18 cellular contexts compared by ENCODE assay signal in genomic region chr19:14410775-14411134, GRCh38. TPM values are rescaled to one million over a fixed set of nuclear protein-coding genes. Genes with fewer than 3 reads are reported as not detected.
DNase-seq lines count a peak whose midpoint lies in the region; ATAC-seq lines count a peak whose summit lies in the region.
"Had no signal": no experiment of that assay in that cellular context is flagged by ENCODE, and none has a peak within 500 bp of the region (broad histone marks: within the 10 kb centered on the region; RNA-seq: fewer than 3 reads in every experiment).

No MANE protein-coding gene starts in this region.

- CTCF ChIA-PET in T-cell (lab: Charles Lee), result no interaction called here

- H3K36me3 Mint-ChIP-seq in activated naive CD4-positive, alpha-beta T cell treated with anti-CD3 and anti-CD28 coated beads, Interleukin-2, amount 50 U/mL, for 72 hours, result peaks cover 22 to 40% of the 10 kb centered on the region in 2 donors
- H3K36me3 Mint-ChIP-seq in T-cell, result peaks cover 45% of the 10 kb centered on the region
- H3K36me3 Mint-ChIP-seq in central memory CD8-positive, alpha-beta T cell (ENCODE audit: insufficient read depth), result peaks cover 94% of the 10 kb centered on the region
- peaks cover 72 to 77% of the 10 kb centered on the region in 2 donors for H3K36me3 Mint-ChIP-seq in stimulated activated naive B cell treated with anti-CD40 and anti-IgM and Interleukin-4, amounts not matched to agents 10 μg/mL and 1 μg/mL and 100 μg/mL, for 72 hours
- H3K36me3 Mint-ChIP-seq in naive thymus-derived CD8-positive, alpha-beta T cell, result peaks cover 0 to 86% (median 15%) of the 10 kb centered on the region in 3 donors

- DNase-seq in activated naive CD4-positive, alpha-beta T cell treated with anti-CD3 and anti-CD28 coated beads, Interleukin-2, amount 50 U/mL, for 72 hours (ENCODE audit: low spot score in 2 of 2), result no peak
- DNase-seq in activated naive CD4-positive, alpha-beta T cell treated with anti-CD3 and anti-CD28 coated beads, Interleukin-2, amount 50 U/mL, for 16 hours, result no peak
- no peak for DNase-seq in T-cell
- no peak for DNase-seq in central memory CD8-positive, alpha-beta T cell (ENCODE audit: low spot score in 2 of 2)
- DNase-seq in stimulated activated naive B cell treated with anti-CD40 and anti-IgM and Interleukin-4, amounts not matched to agents 10 μg/mL and 1 μg/mL and 100 μg/mL, for 72 hours, result no peak
- DNase-seq in NCI-H526 treated with DMSO at 0.1 percent for 48 hours (lab: John Stamatoyannopoulos, UW), result no peak
- DNase-seq in naive thymus-derived CD8-positive, alpha-beta T cell, result no peak
- DNase-seq in NCI-H524 (lab: John Stamatoyannopoulos, UW), result no peak
- DNase-seq: activated CD4-positive, CD25-positive, alpha-beta regulatory T cell treated with anti-CD3 and anti-CD28 coated beads, Interleukin-2, amount 50 U/mL, for 72 hours; activated T-cell treated with anti-CD3 and anti-CD28 coated beads, Interleukin-2, amount 50 U/mL, for 48 hours; effector CD4-positive, alpha-beta T cell; esophagus squamous epithelium; Kasumi-1; NCI-H1092 treated with DMSO at 0.1 percent for 48 hours; NCI-H748 treated with DMSO at 0.1 percent for 48 hours; PC-3; SJCRH30 had no signal

- no peak for ATAC-seq in activated naive CD4-positive, alpha-beta T cell treated with anti-CD3 and anti-CD28 coated beads, Interleukin-2, amount 50 U/mL, for 72 hours
- ATAC-seq in T-cell (replicated peaks in 1 of 4), result no peak
- ATAC-seq in central memory CD8-positive, alpha-beta T cell (replicated peaks; ENCODE audit: extremely low read depth, poor library complexity, severe bottlenecking), result no peak
- ATAC-seq in stimulated activated naive B cell treated with anti-CD40 and anti-IgM and Interleukin-4, amounts not matched to agents 10 μg/mL and 1 μg/mL and 100 μg/mL, for 72 hours (replicated peaks), result no peak
- ATAC-seq in naive thymus-derived CD8-positive, alpha-beta T cell, result no peak
- ATAC-seq: PC-3, sciatic nerve had no signal

- H3K27ac Mint-ChIP-seq in activated naive CD4-positive, alpha-beta T cell treated with anti-CD3 and anti-CD28 coated beads, Interleukin-2, amount 50 U/mL, for 72 hours, result peak overlapping the region; percentile 92 to 93
- H3K27ac Mint-ChIP-seq in T-cell, result peak overlapping the region in 1 of 2 donors; percentile 63
- peak overlapping the region; percentile 95 for H3K27ac Mint-ChIP-seq in central memory CD8-positive, alpha-beta T cell (ENCODE audit: low read depth)
- peak overlapping the region; percentile 87 for H3K27ac Mint-ChIP-seq in stimulated activated naive B cell treated with anti-CD40 and anti-IgM and Interleukin-4, amounts not matched to agents 10 μg/mL and 1 μg/mL and 100 μg/mL, for 72 hours
- H3K27ac Mint-ChIP-seq in naive thymus-derived CD8-positive, alpha-beta T cell, result peak overlapping the region in 4 of 10 donors; percentile 33 to 88 (median 69)

- H3K4me1 Mint-ChIP-seq in T-cell, result peaks cover 52 to 66% (median 56%) of the 10 kb centered on the region in 3 donors
- H3K4me1 Mint-ChIP-seq in central memory CD8-positive, alpha-beta T cell, result peaks cover 80% of the 10 kb centered on the region
- peaks cover 45% of the 10 kb centered on the region in 2 donors for H3K4me1 Mint-ChIP-seq in stimulated activated naive B cell treated with anti-CD40 and anti-IgM and Interleukin-4, amounts not matched to agents 10 μg/mL and 1 μg/mL and 100 μg/mL, for 72 hours
- peaks cover 21 to 59% (median 50%) of the 10 kb centered on the region in 4 donors for H3K4me1 Mint-ChIP-seq in naive thymus-derived CD8-positive, alpha-beta T cell

- H3K9me3 Mint-ChIP-seq in activated naive CD4-positive, alpha-beta T cell treated with anti-CD3 and anti-CD28 coated beads, Interleukin-2, amount 50 U/mL, for 72 hours, result no peaks in the 10 kb centered on the region
- no peaks in the 10 kb centered on the region for H3K9me3 Mint-ChIP-seq in T-cell
- H3K9me3 Mint-ChIP-seq in central memory CD8-positive, alpha-beta T cell, result no peaks in the 10 kb centered on the region
- no peaks in the 10 kb centered on the region for H3K9me3 Mint-ChIP-seq in stimulated activated naive B cell treated with anti-CD40 and anti-IgM and Interleukin-4, amounts not matched to agents 10 μg/mL and 1 μg/mL and 100 μg/mL, for 72 hours
- peaks cover 0 to under 1% (median 0%) of the 10 kb centered on the region in 9 donors for H3K9me3 Mint-ChIP-seq in naive thymus-derived CD8-positive, alpha-beta T cell

- POLR2A ChIA-PET in T-cell (lab: Charles Lee), result interaction anchor here in 1 of 2 donors (0.9 kb wide), 1 partner anchor 24 kb away, joined by 4 read pairs; no protein-coding TSS in a partner anchor
- POLR2A ChIA-PET in naive thymus-derived CD8-positive, alpha-beta T cell (lab: Charles Lee), result interaction anchor here (0.6 to 8.1 kb wide), 8 partner anchors 10 to 243 kb away, joined by 3 to 100 read pairs (median 6); partner anchors contain the start of genes ADGRE5 and DDX39A

- peak overlapping the region in 2 of 3 donors; percentile 21 to 58 for H3K4me3 Mint-ChIP-seq in T-cell
- peak overlapping the region; percentile 76 for H3K4me3 Mint-ChIP-seq in central memory CD8-positive, alpha-beta T cell
- H3K4me3 Mint-ChIP-seq in stimulated activated naive B cell treated with anti-CD40 and anti-IgM and Interleukin-4, amounts not matched to agents 10 μg/mL and 1 μg/mL and 100 μg/mL, for 72 hours, result peak overlapping the region in 1 of 2 donors; percentile 39
- H3K4me3 Mint-ChIP-seq in naive thymus-derived CD8-positive, alpha-beta T cell, result peak overlapping the region in 4 of 10 donors; percentile 12 to 63 (median 36)

- no peaks in the 10 kb centered on the region for H3K27me3 Mint-ChIP-seq in T-cell
- no peaks in the 10 kb centered on the region for H3K27me3 Mint-ChIP-seq in central memory CD8-positive, alpha-beta T cell
- H3K27me3 Mint-ChIP-seq in stimulated activated naive B cell treated with anti-CD40 and anti-IgM and Interleukin-4, amounts not matched to agents 10 μg/mL and 1 μg/mL and 100 μg/mL, for 72 hours, result no peaks in the 10 kb centered on the region
- H3K27me3 Mint-ChIP-seq in naive thymus-derived CD8-positive, alpha-beta T cell, result no peaks in the 10 kb centered on the region

RNA-seq across cellular contexts. Expression of gene DDX39A, which starts 8.4 kb away (rescaled TPM):
- 100 to 1,000 TPM; 208 to 217 TPM for total RNA-seq in activated naive CD4-positive, alpha-beta T cell treated with anti-CD3 and anti-CD28 coated beads, Interleukin-2, amount 50 U/mL, for 72 hours
- total RNA-seq in T-cell, result 100 to 1,000 TPM; 159 to 280 (median 179) TPM
- 100 to 1,000 TPM; 158 to 165 TPM for total RNA-seq in naive thymus-derived CD8-positive, alpha-beta T cell
- polyA plus RNA-seq in naive thymus-derived CD8-positive, alpha-beta T cell, result 100 to 1,000 TPM in 2 of 3 donors, 10 to 100 TPM in 1; 96.0 to 136 (median 106) TPM

RNA-seq across cellular contexts. Expression of gene PKN1, which starts 22.4 kb away (rescaled TPM):
- total RNA-seq in activated naive CD4-positive, alpha-beta T cell treated with anti-CD3 and anti-CD28 coated beads, Interleukin-2, amount 50 U/mL, for 72 hours, result 100 to 1,000 TPM; 105 to 192 TPM
- 100 to 1,000 TPM; 170 to 272 (median 224) TPM for total RNA-seq in T-cell
- total RNA-seq in naive thymus-derived CD8-positive, alpha-beta T cell, result 100 to 1,000 TPM; 188 to 200 TPM
- 10 to 100 TPM; 45.5 to 96.6 (median 56.8) TPM for polyA plus RNA-seq in naive thymus-derived CD8-positive, alpha-beta T cell

RNA-seq across cellular contexts. Expression of gene ADGRE5, which starts 29.5 kb away (rescaled TPM):
- 100 to 1,000 TPM; 222 to 256 TPM for total RNA-seq in activated naive CD4-positive, alpha-beta T cell treated with anti-CD3 and anti-CD28 coated beads, Interleukin-2, amount 50 U/mL, for 72 hours
- total RNA-seq in T-cell, result 1,000 to 10,000 TPM in 1 of 5 donors, 100 to 1,000 TPM in 4; 194 to 1,118 (median 206) TPM
- 100 to 1,000 TPM; 112 to 116 TPM for total RNA-seq in naive thymus-derived CD8-positive, alpha-beta T cell
- polyA plus RNA-seq in naive thymus-derived CD8-positive, alpha-beta T cell, result 100 to 1,000 TPM; 122 to 164 (median 158) TPM
